In the genomic region with DNA sequence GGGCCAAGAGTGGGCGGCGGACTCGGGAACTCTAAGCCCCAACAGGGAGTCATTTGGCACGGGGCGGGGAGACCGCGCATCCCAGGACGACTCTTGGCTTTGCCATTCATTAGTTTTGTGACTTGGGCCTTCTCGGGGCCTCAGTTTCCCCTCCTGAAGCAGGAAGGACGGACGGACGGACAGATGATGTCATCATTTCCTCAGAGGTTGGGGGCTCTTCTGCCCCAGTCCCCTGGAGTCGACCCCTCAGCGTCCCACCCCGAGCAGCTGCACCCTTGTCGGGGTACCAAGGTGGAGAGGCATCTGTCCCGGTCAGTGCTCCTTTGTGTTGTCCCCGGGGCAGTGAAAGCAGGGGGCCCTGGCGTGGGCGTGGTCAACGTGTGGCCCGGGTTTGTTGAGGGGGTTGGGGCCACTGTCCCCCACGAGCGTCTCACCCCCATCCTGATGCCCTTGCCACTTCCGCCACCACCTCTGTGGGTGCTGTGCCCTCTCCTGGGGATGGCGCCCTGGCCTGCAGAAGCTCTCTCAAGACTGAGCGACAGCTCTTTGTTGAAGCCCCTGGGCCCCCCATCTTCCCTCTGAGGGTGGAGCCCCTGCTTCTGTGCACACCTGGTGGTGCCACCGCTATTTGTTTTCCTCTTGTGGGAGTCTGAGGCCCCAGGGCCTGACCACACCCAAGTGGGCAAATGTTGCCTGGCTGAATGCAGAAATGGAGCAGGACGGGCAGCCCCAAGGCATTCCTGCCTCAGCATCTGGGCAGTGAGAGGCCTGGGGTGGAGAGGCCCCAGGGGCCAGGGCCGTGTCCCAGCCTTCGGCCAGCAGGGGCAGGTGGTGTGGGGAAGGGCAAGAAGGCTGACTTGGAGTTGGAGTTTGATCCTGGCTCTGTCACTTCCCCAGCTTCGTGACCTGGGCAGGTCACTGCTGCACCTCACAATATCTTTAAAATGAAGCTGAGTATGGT, we compare ENCODE assay signal across 14 cellular contexts. TPM values are rescaled to one million over a fixed set of nuclear protein-coding genes. Genes with fewer than 3 reads are reported as not detected.
DNase-seq lines count a peak whose midpoint lies in the region; ATAC-seq and TF ChIP-seq lines count a peak whose summit lies in the region.
"Had no signal": no experiment of that assay in that cellular context is flagged by ENCODE, and none has a peak within 500 bp of the region (broad histone marks: within the 10 kb centered on the region; RNA-seq: fewer than 3 reads in every experiment).

No MANE protein-coding gene starts in this region.

- H3K9me3 ChIP-seq in AG04450 (ENCODE audit: control insufficient read depth, insufficient read depth, low read length): no peaks in the 10 kb centered on the region; the same call in 1 of the 2 replicates
- H3K9me3 ChIP-seq in RWPE2 (ENCODE audit: severe bottlenecking): no peaks in the 10 kb centered on the region
- no peaks in the 10 kb centered on the region for H3K9me3 ChIP-seq in ovary
- no peaks in the 10 kb centered on the region for H3K9me3 ChIP-seq in naive thymus-derived CD4-positive, alpha-beta T cell (ENCODE audit: control insufficient read depth in 2 of 3, low read length in 3 of 3)

- no peak for TF ChIP-seq POLR2A in ovary (IDR thresholded peaks at IDR 0.05)

- TF ChIP-seq CTCF in AG04450 (IDR thresholded peaks at IDR 0.05; ENCODE audit: low read depth, low read length) (no peak), RWPE2 (IDR thresholded peaks at IDR 0.05; ENCODE audit: poor library complexity, severe bottlenecking) (no peak), fibroblast of villous mesenchyme (IDR thresholded peaks at IDR 0.05; ENCODE audit: insufficient read depth, low read depth, low read length) (no peak), ovary (IDR thresholded peaks at IDR 0.05) (no peak)

- WGBS in ovary, 3 donors: 48 to 60% (median 53%) methylated on average over 30 to 32 of the region's 32 CpGs

- no peak for TF ChIP-seq EP300 in ovary (IDR thresholded peaks at IDR 0.05)

- DNase-seq in AG04450 (ENCODE audit: low read depth, low spot score) (no peak), RWPE2 (ENCODE audit: low spot score) (no peak), fibroblast of villous mesenchyme (ENCODE audit: low read depth) (no peak), ovary (no peak), mucosa of gallbladder (ENCODE audit: low spot score) (no peak), NCI-H226 (no peak), NCI-H1436 treated with DMSO at 0.1 percent for 48 hours (lab: John Stamatoyannopoulos, UW) (no peak)
- DNase-seq in naive thymus-derived CD4-positive, alpha-beta T cell: no peak
- DNase-seq: activated CD4-positive, alpha-beta T cell treated with anti-CD3 and anti-CD28 coated beads for 48 hours; COR-L47; NCI-H1694; stimulated activated CD4-positive, alpha-beta T cell treated with anti-CD3 and anti-CD28 coated beads, Interleukin-12 subunit alpha, Interleukin-12 subunit beta, amount 100 ng/mL, for 4 hours had no signal

- H3K27ac ChIP-seq in AG04450 (ENCODE audit: low read depth, low read length) (no peak overlapping the region), RWPE2 (ENCODE audit: poor library complexity, severe bottlenecking) (no peak overlapping the region), ovary (no peak overlapping the region)
- H3K27ac ChIP-seq in naive thymus-derived CD4-positive, alpha-beta T cell (ENCODE audit: low read depth, low read length): no peak overlapping the region
- H3K27ac ChIP-seq: RWPE1 had no signal

- ATAC-seq in RWPE2 (ENCODE audit: low read depth): no peak
- no peak for ATAC-seq in naive thymus-derived CD4-positive, alpha-beta T cell

- CTCF ChIA-PET in AG04450 (lab: Charles Lee): no interaction called here
- CTCF ChIA-PET in naive thymus-derived CD4-positive, alpha-beta T cell (lab: Charles Lee): interaction anchor here (1.0 kb wide), 1 partner anchor 51 kb away, joined by 4 read pairs; no protein-coding TSS in a partner anchor

- intact Hi-C loops in ovary (cut with DNase I): no loop called here
- intact Hi-C loops in naive thymus-derived CD4-positive, alpha-beta T cell (cut with micrococcal nuclease): no loop called here

- H3K4me1 Mint-ChIP-seq in naive thymus-derived CD4-positive, alpha-beta T cell: peaks cover 0 to 7% (median 3%) of the 10 kb centered on the region in 7 donors

- no peaks in the 10 kb centered on the region for H3K36me3 ChIP-seq in RWPE2 (ENCODE audit: low read depth)
- H3K36me3 ChIP-seq in ovary: no peaks in the 10 kb centered on the region
- H3K36me3 ChIP-seq in naive thymus-derived CD4-positive, alpha-beta T cell (ENCODE audit: control insufficient read depth in 2 of 3, insufficient read depth in 3 of 3, low read length in 3 of 3): no peaks in the 10 kb centered on the region

- no peaks in the 10 kb centered on the region for H3K36me3 Mint-ChIP-seq in naive thymus-derived CD4-positive, alpha-beta T cell

- H3K4me3 Mint-ChIP-seq in naive thymus-derived CD4-positive, alpha-beta T cell: peak overlapping the region in 5 of 10 donors; percentile 19 to 62 (median 43)
- H3K4me3 Mint-ChIP-seq: stimulated activated naive CD8-positive, alpha-beta T cell treated with anti-CD3 and anti-CD28 coated beads, Interleukin-15, Interleukin-2, amounts not matched to agents 100 ng/mL and 50 ng/mL, for 24 hours had no signal

- H3K27ac Mint-ChIP-seq in naive thymus-derived CD4-positive, alpha-beta T cell: no peak overlapping the region
- H3K27ac Mint-ChIP-seq: stimulated activated naive CD8-positive, alpha-beta T cell treated with anti-CD3 and anti-CD28 coated beads, Interleukin-15, Interleukin-2, amounts not matched to agents 100 ng/mL and 50 ng/mL, for 24 hours had no signal

- peak overlapping the region; percentile 35 for H3K4me3 ChIP-seq in AG04450 (ENCODE audit: low read depth, low read length)
- peak overlapping the region; percentile 31 for H3K4me3 ChIP-seq in RWPE2 (ENCODE audit: severe bottlenecking)
- peak overlapping the region; percentile 23 for H3K4me3 ChIP-seq in fibroblast of villous mesenchyme (ENCODE audit: low read depth, low read length)
- H3K4me3 ChIP-seq in ovary: peak overlapping the region; percentile 39
- no peak overlapping the region for H3K4me3 ChIP-seq in naive thymus-derived CD4-positive, alpha-beta T cell (ENCODE audit: low read length)

- H3K27me3 Mint-ChIP-seq in naive thymus-derived CD4-positive, alpha-beta T cell: peaks cover 16 to 48% (median 27%) of the 10 kb centered on the region in 5 donors

- POLR2A ChIA-PET in AG04450 (lab: Yijun Ruan, JAX): interaction anchor here (0.9 kb wide), 1 partner anchor 38 kb away, joined by 3 read pairs; the partner anchor contains the start of gene CYP46A1
- POLR2A ChIA-PET in naive thymus-derived CD4-positive, alpha-beta T cell (lab: Charles Lee): no interaction called here

- H3K9me3 Mint-ChIP-seq in naive thymus-derived CD4-positive, alpha-beta T cell: no peaks in the 10 kb centered on the region
- H3K9me3 Mint-ChIP-seq: stimulated activated naive CD8-positive, alpha-beta T cell treated with anti-CD3 and anti-CD28 coated beads, Interleukin-15, Interleukin-2, amounts not matched to agents 100 ng/mL and 50 ng/mL, for 24 hours had no signal

- no peaks in the 10 kb centered on the region for H3K27me3 ChIP-seq in AG04450 (ENCODE audit: control insufficient read depth, insufficient read depth, low read length)
- no peaks in the 10 kb centered on the region for H3K27me3 ChIP-seq in RWPE2 (ENCODE audit: insufficient read depth, poor library complexity, severe bottlenecking)
- no peaks in the 10 kb centered on the region for H3K27me3 ChIP-seq in ovary
- H3K27me3 ChIP-seq in naive thymus-derived CD4-positive, alpha-beta T cell (ENCODE audit: control insufficient read depth in 2 of 2, insufficient read depth in 2 of 2, low read length in 2 of 2): peaks cover 0 to 3% of the 10 kb centered on the region in 2 donors

- H3K4me1 ChIP-seq in RWPE2 (ENCODE audit: insufficient read depth, poor library complexity, severe bottlenecking): no peaks in the 10 kb centered on the region
- peaks cover 7% of the 10 kb centered on the region for H3K4me1 ChIP-seq in ovary (ENCODE audit: insufficient read depth)
- peaks cover 0 to 5% of the 10 kb centered on the region in 2 donors for H3K4me1 ChIP-seq in naive thymus-derived CD4-positive, alpha-beta T cell (ENCODE audit: control insufficient read depth in 2 of 2, insufficient read depth in 2 of 2, low read length in 2 of 2)

RNA-seq across cellular contexts. Expression of gene HHIPL1, which starts 0.9 kb away (rescaled TPM):
- polyA plus RNA-seq in AG04450 (2011; rRNA removed): 1.1 and 1.2 TPM in 2 replicates
- polyA minus RNA-seq in AG04450 (2011; rRNA and poly(A)+ RNA removed): 1.3 and 1.7 TPM in 2 replicates
- 3.9 TPM in 2 replicates for total RNA-seq in fibroblast of villous mesenchyme
- total RNA-seq in ovary: 1 to 10 TPM in 6 of 7 donors, under 1 TPM in 1; 0.48 to 3.8 (median 2.4) TPM
- 1 to 10 TPM in 1 of 2 donors, under 1 TPM in 1; 0.82 to 1.2 TPM for polyA plus RNA-seq in ovary
- total RNA-seq in mucosa of gallbladder: 5.3 TPM
- under 1 TPM in 2 of 5 experiments, not detected in 3; 0.40 to 0.41 TPM for total RNA-seq in naive thymus-derived CD4-positive, alpha-beta T cell
- polyA plus RNA-seq in naive thymus-derived CD4-positive, alpha-beta T cell: not detected

RNA-seq across cellular contexts. Expression of gene CYP46A1, which starts 38.3 kb away (rescaled TPM):
- polyA plus RNA-seq in AG04450 (2011; rRNA removed) (0.07 and 0.14 TPM in 2 replicates), ovary (1 to 10 TPM; 1.2 TPM)
- polyA minus RNA-seq in AG04450 (2011; rRNA and poly(A)+ RNA removed): 0.09 TPM in 1 of 2 replicates, not detected in the other
- total RNA-seq in fibroblast of villous mesenchyme (under 0.01 TPM in 2 replicates), ovary (1 to 10 TPM in 5 of 7 donors, under 1 TPM in 2; 0.48 to 4.9 (median 1.9) TPM), mucosa of gallbladder (1.8 TPM)
- under 1 TPM in 4 of 5 experiments, not detected in 1; 0.13 to 0.34 (median 0.32) TPM for total RNA-seq in naive thymus-derived CD4-positive, alpha-beta T cell
- under 1 TPM; 0.02 to 0.03 TPM for polyA plus RNA-seq in naive thymus-derived CD4-positive, alpha-beta T cell

RNA-seq across cellular contexts. Expression of gene CCDC85C, which starts 41.8 kb away (rescaled TPM):
- 7.2 and 8.5 TPM in 2 replicates for polyA plus RNA-seq in AG04450 (2011; rRNA removed)
- polyA minus RNA-seq in AG04450 (2011; rRNA and poly(A)+ RNA removed): 11.3 and 13.8 TPM in 2 replicates
- 7.4 and 11.2 TPM in 2 replicates for total RNA-seq in fibroblast of villous mesenchyme
- total RNA-seq in ovary: 10 to 100 TPM in 5 of 7 donors, 1 to 10 TPM in 2; 2.1 to 28.4 (median 13.2) TPM
- 1 to 10 TPM; 3.2 to 6.7 TPM for polyA plus RNA-seq in ovary
- 41.3 TPM for total RNA-seq in mucosa of gallbladder
- 1 to 10 TPM; 7.6 to 9.9 (median 9.0) TPM for total RNA-seq in naive thymus-derived CD4-positive, alpha-beta T cell
- 1 to 10 TPM in 1 of 2 donors, under 1 TPM in 1; 0.76 to 1.5 TPM for polyA plus RNA-seq in naive thymus-derived CD4-positive, alpha-beta T cell
